15 cellular contexts compared by ENCODE assay signal in the genomic region with DNA sequence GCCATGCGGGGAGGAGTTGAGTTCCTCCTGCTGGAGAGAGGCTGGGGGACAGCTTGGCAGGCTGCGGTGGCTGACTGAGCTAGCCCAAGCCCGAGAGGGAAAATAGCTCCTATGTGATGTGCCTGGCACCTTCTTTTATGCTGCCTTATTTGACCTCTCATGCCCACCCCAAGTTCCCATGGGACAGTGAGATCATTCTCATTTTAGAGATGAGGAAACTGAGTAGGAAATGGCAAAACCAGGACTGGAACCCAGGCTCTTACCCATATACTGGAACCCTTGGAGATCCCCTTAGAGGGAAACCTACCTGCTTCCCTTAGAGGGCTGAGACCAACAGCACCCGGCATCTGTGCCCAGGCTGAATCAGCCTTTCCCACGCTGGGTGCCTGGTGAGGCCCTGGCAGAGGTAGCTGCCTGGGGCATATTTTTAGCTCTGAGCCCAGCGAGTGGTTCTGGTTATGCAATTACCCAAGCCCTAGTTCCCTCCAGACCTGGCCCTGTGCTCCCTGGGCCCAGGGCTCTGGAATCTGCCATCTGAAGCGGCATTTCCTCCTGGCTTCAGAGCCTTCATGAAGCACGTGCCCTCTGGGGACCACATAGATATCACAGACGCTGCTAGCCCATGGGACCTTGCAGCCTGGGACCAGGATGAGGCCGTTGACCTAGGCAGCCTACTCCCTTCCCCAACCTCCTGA. TPM values are rescaled to one million over a fixed set of nuclear protein-coding genes. Genes with fewer than 3 reads are reported as not detected.
DNase-seq lines count a peak whose midpoint lies in the region; ATAC-seq, FAIRE-seq and TF ChIP-seq lines count a peak whose summit lies in the region.
"Had no signal": no experiment of that assay in that cellular context is flagged by ENCODE, and none has a peak within 500 bp of the region (broad histone marks: within the 10 kb centered on the region; RNA-seq: fewer than 3 reads in every experiment).

No MANE protein-coding gene starts in this region.

- H3K27ac Mint-ChIP-seq in activated CD8-positive, alpha-beta T cell treated with anti-CD3 and anti-CD28 coated beads for 36 hours, result no peak overlapping the region
- H3K27ac Mint-ChIP-seq: activated CD4-positive, alpha-beta T cell treated with anti-CD3 and anti-CD28 coated beads for 36 hours; activated naive CD4-positive, alpha-beta T cell treated with anti-CD3 and anti-CD28 coated beads, Interleukin-2, amount 50 U/mL, for 72 hours had no signal

- H3K27me3 Mint-ChIP-seq in activated CD8-positive, alpha-beta T cell treated with anti-CD3 and anti-CD28 coated beads for 36 hours, result peaks cover 3% of the 10 kb centered on the region
- H3K27me3 Mint-ChIP-seq: activated CD4-positive, alpha-beta T cell treated with anti-CD3 and anti-CD28 coated beads for 36 hours had no signal

- H3K36me3 ChIP-seq in HepG2 (replicated peaks in 1 of 2; ENCODE audit: control insufficient read depth in 1 of 2, insufficient read depth in 2 of 2, low read length in 2 of 2) (peaks cover 37 to 62% of the 10 kb centered on the region in 2 experiments), gastrocnemius medialis (no peaks in the 10 kb centered on the region)

- H3K4me1 ChIP-seq in HepG2 (ENCODE audit: insufficient read depth, low read length), result peaks cover 62% of the 10 kb centered on the region
- H3K4me1 ChIP-seq in gastrocnemius medialis, result peaks cover 62 to 74% of the 10 kb centered on the region in 2 donors

- CTCF ChIA-PET in HepG2 (lab: Yijun Ruan, JAX; ENCODE audit: low intra/inter-chr PET ratio, low total read pairs), result no interaction called here
- CTCF ChIA-PET in activated CD8-positive, alpha-beta T cell treated with anti-CD3 and anti-CD28 coated beads for 36 hours (lab: Charles Lee), result no interaction called here

- TF ChIP-seq CTCF in HepG2 (CRISPR knock-in tag; IDR thresholded peaks at IDR 0.05) (no peak), gastrocnemius medialis (IDR thresholded peaks at IDR 0.05 in 4 of 5, conservative IDR thresholded peaks at IDR 0.05 in 1 of 5) (no peak)
- TF ChIP-seq CTCF in activated CD8-positive, alpha-beta T cell treated with anti-CD3 and anti-CD28 coated beads for 36 hours (IDR thresholded peaks at IDR 0.05), result no peak

- peaks cover 20% of the 10 kb centered on the region for H3K79me2 ChIP-seq in HepG2 (ENCODE audit: insufficient read depth, low read length)

- WGBS in HepG2 (ENCODE audit: low lambda C conversion rate), result 92% methylated on average over 6 of the region's 10 CpGs

- no peak overlapping the region for H3K4me2 ChIP-seq in HepG2 (ENCODE audit: low read depth, low read length)

- no peak for TF ChIP-seq POLR2A in HepG2 (IDR thresholded peaks at IDR 0.05; ENCODE audit: insufficient read depth in 1 of 2, low read depth in 2 of 2, low read length in 2 of 2)
- TF ChIP-seq POLR2A in gastrocnemius medialis (IDR thresholded peaks at IDR 0.05), result no peak

- no peak for TF ChIP-seq EP300 in HepG2 (IDR thresholded peaks at IDR 0.05; ENCODE audit: low read depth in 2 of 2, low read length in 2 of 2)
- no peak for TF ChIP-seq EP300 in HepG2 (CRISPR knock-in tag; IDR thresholded peaks at IDR 0.05; ENCODE audit: borderline replicate concordance)

- POLR2A ChIA-PET in HepG2 (lab: Yijun Ruan, JAX), result interaction anchor here (10.0 kb wide), 1 partner anchor 20 kb away, joined by 252 read pairs; the partner anchor contains the start of gene COL27A1
- POLR2A ChIA-PET in activated CD8-positive, alpha-beta T cell treated with anti-CD3 and anti-CD28 coated beads for 36 hours (lab: Charles Lee), result no interaction called here

- ATAC-seq in HepG2 (no peak), gastrocnemius medialis (peak; percentile 94 to 95)
- ATAC-seq in activated CD8-positive, alpha-beta T cell treated with anti-CD3 and anti-CD28 coated beads for 36 hours, result no peak
- ATAC-seq: activated CD4-positive, alpha-beta T cell treated with anti-CD3 and anti-CD28 coated beads for 36 hours; activated naive CD4-positive, alpha-beta T cell treated with anti-CD3 and anti-CD28 coated beads, Interleukin-2, amount 50 U/mL, for 72 hours had no signal

- H3K36me3 Mint-ChIP-seq in activated CD8-positive, alpha-beta T cell treated with anti-CD3 and anti-CD28 coated beads for 36 hours (ENCODE audit: low read depth), result no peaks in the 10 kb centered on the region
- H3K36me3 Mint-ChIP-seq: activated naive CD4-positive, alpha-beta T cell treated with anti-CD3 and anti-CD28 coated beads, Interleukin-2, amount 50 U/mL, for 72 hours had no signal

- H3K9ac ChIP-seq in HepG2 (ENCODE audit: insufficient read depth, low read depth, low read length), result no peak overlapping the region

- H3K4me3 ChIP-seq in HepG2 (replicated peaks in 1 of 3; ENCODE audit: insufficient read depth in 1 of 3, low read depth in 2 of 3, low read length in 3 of 3) (no peak overlapping the region), gastrocnemius medialis (no peak overlapping the region)

- intact Hi-C loops in HepG2 (cut with micrococcal nuclease; ENCODE audit: unreplicated experiment), result no loop called here
- intact Hi-C loops in gastrocnemius medialis (cut with DNase I; ENCODE audit: low total_unique reads), result loop anchor here (1.0 kb wide), 1 partner anchor 28 kb away; no protein-coding TSS in a partner anchor
- intact Hi-C loops in activated CD8-positive, alpha-beta T cell treated with anti-CD3 and anti-CD28 coated beads for 36 hours (cut with micrococcal nuclease), result no loop called here

- H3K4me3 Mint-ChIP-seq in activated CD8-positive, alpha-beta T cell treated with anti-CD3 and anti-CD28 coated beads for 36 hours, result no peak overlapping the region
- H3K4me3 Mint-ChIP-seq: activated CD4-positive, alpha-beta T cell treated with anti-CD3 and anti-CD28 coated beads for 36 hours had no signal

- no peak overlapping the region for H3K27ac ChIP-seq in HepG2 (ENCODE audit: extremely low read length, insufficient read depth, low read length)
- peak overlapping the region; percentile 69 to 79 (median 74) for H3K27ac ChIP-seq in gastrocnemius medialis

- H3K9me3 Mint-ChIP-seq in activated CD8-positive, alpha-beta T cell treated with anti-CD3 and anti-CD28 coated beads for 36 hours, result no peaks in the 10 kb centered on the region
- H3K9me3 Mint-ChIP-seq: activated naive CD4-positive, alpha-beta T cell treated with anti-CD3 and anti-CD28 coated beads, Interleukin-2, amount 50 U/mL, for 72 hours had no signal

- no peak overlapping the region for H2AFZ ChIP-seq in HepG2 (ENCODE audit: low read length)

- no peaks in the 10 kb centered on the region for H3K4me1 Mint-ChIP-seq in activated CD8-positive, alpha-beta T cell treated with anti-CD3 and anti-CD28 coated beads for 36 hours (ENCODE audit: low read depth)
- H3K4me1 Mint-ChIP-seq: activated CD4-positive, alpha-beta T cell treated with anti-CD3 and anti-CD28 coated beads for 36 hours had no signal

- H3K27me3 ChIP-seq in HepG2 (ENCODE audit: control insufficient read depth in 1 of 2, insufficient read depth in 2 of 2, low read length in 2 of 2) (no peaks in the 10 kb centered on the region), gastrocnemius medialis (no peaks in the 10 kb centered on the region)

- FAIRE-seq in HepG2 (lab: Jason Lieb, UNC), result no peak
- FAIRE-seq: islet of Langerhans had no signal

- in situ Hi-C loops in HepG2 (cut with HindIII; ENCODE audit: extremely low pct_ligation_motif_present, low pct_unique_long_range_greater_than_20kb) (no loop called here), gastrocnemius medialis (cut with MboI; ENCODE audit: low sequenced_read_pairs in 4 of 4) (loop anchor here in 1 of 4 donors (5.0 kb wide), 1 partner anchor 38 kb away; no protein-coding TSS in a partner anchor)

- H3K9me3 ChIP-seq in HepG2 (ENCODE audit: low read length) (no peaks in the 10 kb centered on the region), gastrocnemius medialis (no peaks in the 10 kb centered on the region)

- DNase-seq in EL, result peak; percentile 21
- peak; percentile 84 for DNase-seq in cerebellar cortex (ENCODE audit: low spot score)
- DNase-seq in HepG2 (ENCODE audit: low spot score), result no peak
- DNase-seq in gastrocnemius medialis, result peak; percentile 76 to 90
- DNase-seq in NCI-H345 treated with DMSO at 0.1 percent for 48 hours (lab: John Stamatoyannopoulos, UW; ENCODE audit: unreplicated experiment), result no peak
- DNase-seq in activated CD8-positive, alpha-beta T cell treated with anti-CD3 and anti-CD28 coated beads for 36 hours, result no peak
- no peak for DNase-seq in stimulated activated CD4-positive, alpha-beta T cell treated with anti-CD3 and anti-CD28 coated beads, Interleukin-4, amount 100 ng/mL, for 1 hour
- no peak for DNase-seq in HCEC 1CT
- DNase-seq: activated CD4-positive, alpha-beta T cell treated with anti-CD3 and anti-CD28 coated beads for 36 hours; activated T-cell treated with anti-CD3 and anti-CD28 coated beads for 4 hours; NCI-H2081; stimulated activated CD4-positive, alpha-beta T cell treated with anti-CD3 and anti-CD28 coated beads, Interleukin-2, amount 100 ng/mL, for 48 hours; trophoblast cell had no signal

- TF ChIP-seq RAD21 in HepG2 (CRISPR knock-in tag; IDR thresholded peaks at IDR 0.05), result no peak

- H4K20me1 ChIP-seq in HepG2 (ENCODE audit: insufficient read depth, low read length), result no peaks in the 10 kb centered on the region

- no TSS peak for BruUV-seq in HepG2 (replicated peaks; lab: Mats Ljungman, UMichigan)

RNA-seq across cellular contexts. Expression of gene COL27A1, which starts 23.6 kb away (rescaled TPM):
- total RNA-seq in HepG2 (2016; rRNA removed; fragmentation: Illumina TruSeq; extraction: Trizol) (13.1 and 71.3 TPM in 2 replicates), gastrocnemius medialis (1 to 10 TPM in 2 of 4 donors, under 1 TPM in 2; 0.42 to 1.4 (median 0.95) TPM)
- total RNA-seq in HepG2 (2016; cell fraction: cytosol; rRNA removed; fragmentation: Illumina TruSeq; extraction: Trizol; ENCODE audit: low read depth), result 24.4 and 27.4 TPM in 2 replicates
- 11.3 and 76.4 TPM in 2 replicates for total RNA-seq in HepG2 (2016; cell fraction: insoluble cytoplasmic fraction; rRNA removed; fragmentation: Illumina TruSeq; extraction: Trizol)
- 17.0 and 18.6 TPM in 2 replicates for total RNA-seq in HepG2 (2016; cell fraction: membrane; rRNA removed; fragmentation: Illumina TruSeq; extraction: Trizol)
- 127 and 145 TPM in 2 replicates for total RNA-seq in HepG2 (2016; cell fraction: nucleus; rRNA removed; fragmentation: Illumina TruSeq; extraction: Trizol)
- polyA plus RNA-seq in HepG2 (2011; rRNA removed), result 89.1 and 105 TPM in 2 replicates
- polyA plus RNA-seq in HepG2 (2011; cell fraction: cytosol; rRNA removed), result 8.5 and 16.4 TPM in 2 replicates
- 1,276 and 1,843 TPM in 2 replicates for polyA plus RNA-seq in HepG2 (2011; cell fraction: nucleus; rRNA removed)
- 63.8 and 83.6 TPM in 2 replicates for polyA plus RNA-seq in HepG2 (2012)
- polyA plus RNA-seq in HepG2 (2016; cell fraction: cytosol; fragmentation: Illumina TruSeq; extraction: Trizol; ENCODE audit: low read depth), result 2.0 and 2.7 TPM in 2 replicates
- 13.5 and 15.6 TPM in 2 replicates for polyA plus RNA-seq in HepG2 (2016; cell fraction: insoluble cytoplasmic fraction; fragmentation: Illumina TruSeq; extraction: Trizol; ENCODE audit: low read depth)
- polyA plus RNA-seq in HepG2 (2016; cell fraction: membrane; fragmentation: Illumina TruSeq; extraction: Trizol; ENCODE audit: low read depth), result 4.3 and 4.5 TPM in 2 replicates
- 665 and 720 TPM in 2 replicates for polyA plus RNA-seq in HepG2 (2016; cell fraction: nucleus; fragmentation: Illumina TruSeq; extraction: Trizol; ENCODE audit: insufficient read depth, low read depth)
- 11.6 and 59.4 TPM in 2 replicates for polyA minus RNA-seq in HepG2 (2011; rRNA and poly(A)+ RNA removed; ENCODE audit: low replicate concordance)
- 5.5 and 10.9 TPM in 2 replicates for polyA minus RNA-seq in HepG2 (2011; cell fraction: cytosol; rRNA and poly(A)+ RNA removed)
- 155 and 169 TPM in 2 replicates for polyA minus RNA-seq in HepG2 (2011; cell fraction: nucleus; rRNA and poly(A)+ RNA removed)
- total RNA-seq in activated CD8-positive, alpha-beta T cell treated with anti-CD3 and anti-CD28 coated beads for 36 hours, result 1 to 10 TPM; 8.4 to 9.7 TPM

Comparison
In these comparisons a context has a peak if more than half of its experiments do, and no peak if none do; other contexts are left out.
1. DNase-seq: peak in EL (single experiment), cerebellar cortex (single experiment) and gastrocnemius medialis (2 of 2); none in HepG2 (single experiment), NCI-H345 treated with DMSO at 0.1 percent for 48 hours (single experiment), activated CD8-positive, alpha-beta T cell treated with anti-CD3 and anti-CD28 coated beads for 36 hours (single experiment), stimulated activated CD4-positive, alpha-beta T cell treated with anti-CD3 and anti-CD28 coated beads, Interleukin-4, amount 100 ng/mL, for 1 hour (single experiment) and HCEC 1CT (single experiment).
2. ATAC-seq: peak in gastrocnemius medialis (2 of 2); none in HepG2 (single experiment) and activated CD8-positive, alpha-beta T cell treated with anti-CD3 and anti-CD28 coated beads for 36 hours (single experiment).